14 cellular contexts compared by ENCODE assay signal in genomic region chr7:30893357-30893756, GRCh38. TPM values are rescaled to one million over a fixed set of nuclear protein-coding genes. Genes with fewer than 3 reads are reported as not detected.
A peak's percentile ranks its signal among the peaks of the same experiment; 100 is the strongest.
DNase-seq lines count a peak whose midpoint lies in the region; ATAC-seq, FAIRE-seq and TF ChIP-seq lines count a peak whose summit lies in the region.
"Had no signal": no experiment of that assay in that cellular context is flagged by ENCODE, and none has a peak within 500 bp of the region (broad histone marks: within the 10 kb centered on the region; RNA-seq: fewer than 3 reads in every experiment).

No MANE protein-coding gene starts in this region.

- no peak overlapping the region for H3K9ac ChIP-seq in endodermal cell (ENCODE audit: extremely low read depth, low read length, poor library complexity, severe bottlenecking)

- H3K4me3 ChIP-seq in body of pancreas (no peak overlapping the region), heart right ventricle (no peak overlapping the region), pancreas (no peak overlapping the region), endodermal cell (ENCODE audit: low read length) (no peak overlapping the region)

- H3K27me3 ChIP-seq in body of pancreas (no peaks in the 10 kb centered on the region), heart right ventricle (no peaks in the 10 kb centered on the region), pancreas (no peaks in the 10 kb centered on the region), endodermal cell (ENCODE audit: control insufficient read depth, insufficient read depth, low read length, poor library complexity, severe bottlenecking) (no peaks in the 10 kb centered on the region)

- H3K36me3 ChIP-seq in body of pancreas (replicated peaks in 1 of 2; ENCODE audit: insufficient read depth in 1 of 2, low read depth in 2 of 2): no peaks in the 10 kb centered on the region
- no peaks in the 10 kb centered on the region for H3K36me3 ChIP-seq in heart right ventricle
- no peaks in the 10 kb centered on the region for H3K36me3 ChIP-seq in pancreas
- no peaks in the 10 kb centered on the region for H3K36me3 ChIP-seq in endodermal cell (ENCODE audit: control insufficient read depth, insufficient read depth, low read length)

- H3K4me1 ChIP-seq in body of pancreas (peaks cover 73% of the 10 kb centered on the region), heart right ventricle (peaks cover 16 to 74% (median 63%) of the 10 kb centered on the region in 9 donors), pancreas (peaks cover 44 to 63% (median 58%) of the 10 kb centered on the region in 3 donors), endodermal cell (ENCODE audit: control insufficient read depth, insufficient read depth, low read length) (peaks cover 10% of the 10 kb centered on the region)

- no peak overlapping the region for H3K4me3 Mint-ChIP-seq in endodermal cell
- H3K4me3 Mint-ChIP-seq: activated CD4-positive, alpha-beta memory T cell treated with anti-CD3 and anti-CD28 coated beads, Interleukin-2, amount 10 ng/mL, durations not matched to agents 7 days and 5 days; dendritic cell treated with granulocyte-macrophage colony-stimulating factor and Interleukin-4, amounts not matched to agents 40 ng/mL and 50 ng/mL, for 4 days; T-helper 1 cell treated with Interleukin-12 subunit alpha and Interleukin-12 subunit beta and Interleukin-4 antibody, amounts not matched to agents 30 μg/mL and 1 μg/mL, for 36 hours had no signal

- no peaks in the 10 kb centered on the region for H3K36me3 Mint-ChIP-seq in endodermal cell (ENCODE audit: low read depth)

- no peaks in the 10 kb centered on the region for H3K9me3 ChIP-seq in body of pancreas
- H3K9me3 ChIP-seq in heart right ventricle: no peaks in the 10 kb centered on the region
- H3K9me3 ChIP-seq in pancreas: no peaks in the 10 kb centered on the region
- H3K9me3 ChIP-seq in endodermal cell (ENCODE audit: control insufficient read depth, low read length): no peaks in the 10 kb centered on the region

- 26% methylated on average over 6 of the region's 6 CpGs for WGBS in body of pancreas, 2 donors
- 44 to 46% methylated on average over 6 of the region's 6 CpGs for WGBS in heart right ventricle, 2 donors
- 15 to 21% methylated on average over 6 of the region's 6 CpGs for WGBS in pancreas, 2 donors
- 86 to 87% methylated on average over 6 of the region's 6 CpGs for WGBS in endodermal cell (ENCODE audit: insufficient coverage in 1 of 2, insufficient read length in 1 of 2), 2 experiments

- peaks cover 1% of the 10 kb centered on the region for H3K27me3 Mint-ChIP-seq in endodermal cell (ENCODE audit: insufficient read depth)

- H3K9me3 Mint-ChIP-seq in endodermal cell: no peaks in the 10 kb centered on the region
- H3K9me3 Mint-ChIP-seq: activated CD4-positive, alpha-beta memory T cell treated with anti-CD3 and anti-CD28 coated beads, Interleukin-2, amount 10 ng/mL, durations not matched to agents 7 days and 5 days; T-helper 1 cell treated with Interleukin-12 subunit alpha and Interleukin-12 subunit beta and Interleukin-4 antibody, amounts not matched to agents 30 μg/mL and 1 μg/mL, for 36 hours had no signal

- no peak for TF ChIP-seq POLR2A in body of pancreas (IDR thresholded peaks at IDR 0.05)

- DNase-seq in AG08396 (ENCODE audit: low spot score) (peak; percentile 49), body of pancreas (peak; percentile 61 to 76 (median 66)), heart right ventricle (peak; percentile 65 to 68), pancreas (peak in 2 of 6 donors; percentile 71 to 82), endodermal cell (no peak)
- no peak for DNase-seq in activated CD4-positive, alpha-beta T cell treated with anti-CD3 and anti-CD28 coated beads, Interleukin-2, amount 50 U/mL, for 48 hours
- no peak for DNase-seq in activated CD4-positive, CD25-positive, alpha-beta regulatory T cell (lab: John Stamatoyannopoulos, UW)
- DNase-seq: activated CD4-positive, alpha-beta memory T cell treated with anti-CD3 and anti-CD28 coated beads, Interleukin-2, amount 10 ng/mL, durations not matched to agents 7 days and 5 days; activated naive CD4-positive, alpha-beta T cell; HCEC 1CT; NCI-H1694 treated with DMSO at 0.1 percent for 48 hours had no signal

- H3K4me1 Mint-ChIP-seq in endodermal cell: peaks cover 17% of the 10 kb centered on the region
- H3K4me1 Mint-ChIP-seq: activated CD4-positive, alpha-beta memory T cell treated with anti-CD3 and anti-CD28 coated beads, Interleukin-2, amount 10 ng/mL, durations not matched to agents 7 days and 5 days had no signal

- intact Hi-C loops in body of pancreas (cut with DNase I) (no loop called here), heart right ventricle (cut with DNase I) (no loop called here), pancreas (cut with DNase I) (no loop called here)

- ATAC-seq in body of pancreas: peak; percentile 38
- peak; percentile 44 to 81 (median 74) for ATAC-seq in heart right ventricle
- peak; percentile 43 to 62 (median 54) for ATAC-seq in pancreas
- ATAC-seq in HG02763 (IDR thresholded peaks at IDR 0.05; ENCODE audit: unreplicated experiment): no peak

- no peak overlapping the region for H3K27ac Mint-ChIP-seq in endodermal cell
- H3K27ac Mint-ChIP-seq: activated CD4-positive, alpha-beta memory T cell treated with anti-CD3 and anti-CD28 coated beads, Interleukin-2, amount 10 ng/mL, durations not matched to agents 7 days and 5 days; dendritic cell treated with granulocyte-macrophage colony-stimulating factor and Interleukin-4, amounts not matched to agents 40 ng/mL and 50 ng/mL, for 4 days; T-helper 1 cell treated with Interleukin-12 subunit alpha and Interleukin-12 subunit beta and Interleukin-4 antibody, amounts not matched to agents 30 μg/mL and 1 μg/mL, for 36 hours had no signal

- H3K27ac ChIP-seq in body of pancreas (peak overlapping the region; percentile 62 to 85 (median 82)), heart right ventricle (peak overlapping the region in 9 of 10 donors; percentile 3 to 76 (median 63)), pancreas (peak overlapping the region; percentile 75 to 90 (median 85)), endodermal cell (ENCODE audit: low read depth, low read length) (no peak overlapping the region)

- TF ChIP-seq CTCF in body of pancreas (IDR thresholded peaks at IDR 0.05): no peak
- TF ChIP-seq CTCF in heart right ventricle (IDR thresholded peaks at IDR 0.05): no peak
- TF ChIP-seq CTCF in pancreas (IDR thresholded peaks at IDR 0.05): no peak
- TF ChIP-seq CTCF in endodermal cell (conservative IDR thresholded peaks at IDR 0.05): no peak

- no peak for FAIRE-seq in pancreas (lab: Jason Lieb, UNC)

RNA-seq across cellular contexts. Expression of gene AQP1, which starts 18.3 kb away (rescaled TPM):
- total RNA-seq in body of pancreas: 100 to 1,000 TPM; 197 to 204 TPM
- total RNA-seq in heart right ventricle: 100 to 1,000 TPM; 101 to 274 (median 171) TPM
- 100 to 1,000 TPM; 211 to 245 TPM for polyA plus RNA-seq in heart right ventricle
- 100 to 1,000 TPM; 146 to 273 (median 196) TPM for total RNA-seq in pancreas
- polyA plus RNA-seq in pancreas: 100 to 1,000 TPM; 301 to 450 TPM
- under 1 TPM; 0.26 to 0.91 TPM for total RNA-seq in endodermal cell
- polyA plus RNA-seq in endodermal cell (2013, experiment 1 of 2): 1.3 TPM
- 1.3 TPM for polyA plus RNA-seq in endodermal cell (2013, experiment 2 of 2)

Comparison
In these comparisons a context has a peak if more than half of its experiments do, and no peak if none do; other contexts are left out.
1. DNase-seq: peak in AG08396 (single experiment), body of pancreas (4 of 4) and heart right ventricle (2 of 2); none in activated CD4-positive, alpha-beta T cell treated with anti-CD3 and anti-CD28 coated beads, Interleukin-2, amount 50 U/mL, for 48 hours (0 of 2), endodermal cell (single experiment) and activated CD4-positive, CD25-positive, alpha-beta regulatory T cell (0 of 4).
2. RNA of gene AQP1, which starts 18.3 kb away (total RNA-seq): 146 to 273 TPM in pancreas, 197 to 204 TPM in body of pancreas and 101 to 274 TPM in heart right ventricle; 0.26 to 0.91 TPM in endodermal cell; every median in the first group is over 10 times any median in the second.